10 cellular contexts compared by ENCODE assay signal in genomic region chr14:104735830-104736642, GRCh38. TPM values are rescaled to one million over a fixed set of nuclear protein-coding genes. Genes with fewer than 3 reads are reported as not detected.
DNase-seq lines count a peak whose midpoint lies in the region; ATAC-seq, FAIRE-seq and TF ChIP-seq lines count a peak whose summit lies in the region.
"Had no signal": no experiment of that assay in that cellular context is flagged by ENCODE, and none has a peak within 500 bp of the region (broad histone marks: within the 10 kb centered on the region; RNA-seq: fewer than 3 reads in every experiment).

No MANE protein-coding gene starts in this region.

- H3K36me3 ChIP-seq in K562 (ENCODE audit: control insufficient read depth, insufficient read depth, low read length) (no peaks in the 10 kb centered on the region), heart right ventricle (peaks cover 0 to 37% (median 6%) of the 10 kb centered on the region in 9 donors)

- no peak for FAIRE-seq in K562 (lab: Jason Lieb, UNC)

- no TSS peak for BruUV-seq in K562 (replicated peaks; lab: Mats Ljungman, UMichigan)

- 77% methylated on average over 13 of the region's 26 CpGs for WGBS in K562 (ENCODE audit: insufficient coverage, low coverage, missing lambda C conversion rate)
- WGBS in heart right ventricle, 2 donors: 25 to 30% methylated on average over 26 of the region's 26 CpGs

- POLR2A ChIA-PET in K562 (lab: Yijun Ruan, JAX): interaction anchor here (0.5 to 1.1 kb wide), 3 partner anchors 14 to 285 kb away, joined by 3 to 4 read pairs (median 4); partner anchors contain the start of gene CDCA4

- in situ Hi-C loops in K562 (cut with MboI): no loop called here

- no peak for TF ChIP-seq CTCF in K562 (IDR thresholded peaks at IDR 0.05 in 2 of 3, conservative IDR thresholded peaks at IDR 0.05 in 1 of 3; ENCODE audit: insufficient read depth in 2 of 3, low read depth in 1 of 3, low read length in 3 of 3)
- no peak for TF ChIP-seq CTCF in heart right ventricle (IDR thresholded peaks at IDR 0.05)

- H3K9me1 ChIP-seq in K562 (ENCODE audit: control insufficient read depth, insufficient read depth, low read length): no peaks in the 10 kb centered on the region

- H3K4me1 ChIP-seq in K562 (replicated peaks in 1 of 2; ENCODE audit: control insufficient read depth in 2 of 2, insufficient read depth in 2 of 2, low read length in 2 of 2) (peaks cover 0 to 53% of the 10 kb centered on the region in 2 experiments; a peak in 3 of 5 replicates), heart right ventricle (peaks cover 47 to 73% (median 63%) of the 10 kb centered on the region in 9 donors)

- H3K4me3 Mint-ChIP-seq in activated T-cell treated with anti-CD3 and anti-CD28 coated beads, Interleukin-2, amount 50 U/mL, for 4 hours: no peak overlapping the region

- TF ChIP-seq POLR2A in K562 (conservative IDR thresholded peaks at IDR 0.05): no peak

- peak overlapping the region in 1 of 2 experiments; percentile 10; a peak in 1 of 4 replicates for H3K9ac ChIP-seq in K562 (ENCODE audit: insufficient read depth in 1 of 2, low read depth in 2 of 2, low read length in 2 of 2)

- CTCF ChIA-PET in K562 (lab: Yijun Ruan, JAX; ENCODE audit: low intra/inter-chr PET ratio): no interaction called here

- H3K27me3 ChIP-seq in K562 (ENCODE audit: control insufficient read depth in 2 of 2, insufficient read depth in 2 of 2, low read length in 2 of 2) (no peaks in the 10 kb centered on the region), heart right ventricle (no peaks in the 10 kb centered on the region)

- peak; percentile 87 for DNase-seq in EH (ENCODE audit: low read depth)
- no peak for DNase-seq in K562 (ENCODE audit: extremely low read depth in 1 of 4, low spot score in 3 of 4)
- DNase-seq in heart right ventricle: peak; percentile 84 to 88
- DNase-seq in pulmonary artery endothelial cell (ENCODE audit: low read depth, low spot score): peak; percentile 44
- DNase-seq in DMS 273 treated with DMSO at 0.1 percent for 48 hours (lab: John Stamatoyannopoulos, UW): no peak
- no peak for DNase-seq in SW480 (ENCODE audit: low spot score)
- no peak for DNase-seq in activated T-cell treated with anti-CD3 and anti-CD28 coated beads, Interleukin-2, amount 50 U/mL, for 4 hours
- DNase-seq: activated CD4-positive, alpha-beta T cell treated with anti-CD3 and anti-CD28 coated beads, Interleukin-2, amount 50 U/mL, for 1 hour; NCI-H2029 treated with DMSO at 0.1 percent for 48 hours had no signal

- no peaks in the 10 kb centered on the region for H3K79me2 ChIP-seq in K562 (ENCODE audit: control insufficient read depth, insufficient read depth, low read length)

- no peaks in the 10 kb centered on the region; the same call in 1 of the 2 replicates for H4K20me1 ChIP-seq in K562 (replicated peaks; ENCODE audit: control insufficient read depth, insufficient read depth, low read length)

- H3K9me3 Mint-ChIP-seq in activated T-cell treated with anti-CD3 and anti-CD28 coated beads, Interleukin-2, amount 50 U/mL, for 4 hours: no peaks in the 10 kb centered on the region

- ATAC-seq in K562: no peak
- peak; percentile 73 to 83 (median 80) for ATAC-seq in heart right ventricle
- ATAC-seq in activated T-cell treated with anti-CD3 and anti-CD28 coated beads, Interleukin-2, amount 50 U/mL, for 4 hours: no peak
- no peak for ATAC-seq in HG03432 (IDR thresholded peaks at IDR 0.05; ENCODE audit: unreplicated experiment)

- no peak overlapping the region for H3K4me3 ChIP-seq in K562
- no peak overlapping the region for H3K4me3 ChIP-seq in heart right ventricle

- no peak for TF ChIP-seq EP300 in K562 (IDR thresholded peaks at IDR 0.05; ENCODE audit: low read length)

- H3K36me3 Mint-ChIP-seq in activated T-cell treated with anti-CD3 and anti-CD28 coated beads, Interleukin-2, amount 50 U/mL, for 4 hours (ENCODE audit: insufficient read depth): no peaks in the 10 kb centered on the region

- peaks cover 1% of the 10 kb centered on the region for H3K4me1 Mint-ChIP-seq in activated T-cell treated with anti-CD3 and anti-CD28 coated beads, Interleukin-2, amount 50 U/mL, for 4 hours (ENCODE audit: low read depth)

- no peak overlapping the region for H3K4me2 ChIP-seq in K562 (ENCODE audit: insufficient read depth, low read length)

- TF ChIP-seq RAD21 in K562 (CRISPR knock-in tag; conservative IDR thresholded peaks at IDR 0.05 in 1 of 2, IDR thresholded peaks at IDR 0.05 in 1 of 2): no peak

- intact Hi-C loops in K562 (cut with micrococcal nuclease): no loop called here
- intact Hi-C loops in heart right ventricle (cut with DNase I): no loop called here

- H2AFZ ChIP-seq in K562 (ENCODE audit: low read depth, low read length): peak overlapping the region; percentile 6; the same call in 1 of the 2 replicates

- H3K27me3 Mint-ChIP-seq in activated T-cell treated with anti-CD3 and anti-CD28 coated beads, Interleukin-2, amount 50 U/mL, for 4 hours (ENCODE audit: low read depth): peaks cover 1% of the 10 kb centered on the region

- H3K27ac ChIP-seq in K562 (ENCODE audit: extremely low read depth, low read depth, low read length) (no peak overlapping the region), heart right ventricle (peak overlapping the region; percentile 79 to 98 (median 88))

- no peaks in the 10 kb centered on the region for H3K9me3 ChIP-seq in K562 (replicated peaks; ENCODE audit: control insufficient read depth, insufficient read depth, low read depth, low read length)
- no peaks in the 10 kb centered on the region for H3K9me3 ChIP-seq in heart right ventricle

RNA-seq across cellular contexts. Expression of gene ADSS1, which starts 12.0 kb away (rescaled TPM):
- 17.1 and 35.0 TPM in 2 replicates for total RNA-seq in K562 (2011; cell fraction: chromatin; rRNA removed; ENCODE audit: low replicate concordance)
- 12.5 and 17.5 TPM in 2 replicates for total RNA-seq in K562 (2011; cell fraction: nucleolus; rRNA removed)
- total RNA-seq in K562 (2011; cell fraction: nucleoplasm; rRNA removed): 16.8 and 20.0 TPM in 2 replicates
- 4.4 and 5.9 TPM in 2 replicates for total RNA-seq in K562 (2014; rRNA removed)
- 2.0 and 2.2 TPM in 2 replicates for total RNA-seq in K562 (2014; rRNA removed; fragmentation: Illumina TruSeq; extraction: Trizol)
- total RNA-seq in K562 (2015; rRNA removed; fragmentation: Illumina TruSeq; extraction: Trizol): 3.5 and 3.6 TPM in 2 replicates
- total RNA-seq in K562 (2021): 4.2 and 4.9 TPM in 2 replicates
- polyA plus RNA-seq in K562 (2011; rRNA removed): 4.2 and 5.2 TPM in 2 replicates
- 2.7 and 4.0 TPM in 2 replicates for polyA plus RNA-seq in K562 (2011; cell fraction: cytosol; rRNA removed)
- polyA plus RNA-seq in K562 (2011; cell fraction: nucleus; rRNA removed): 39.1 and 54.9 TPM in 2 replicates
- polyA plus RNA-seq in K562 (2012): 6.0 and 16.4 TPM in 2 replicates
- polyA plus RNA-seq in K562 (2014; fragmentation: Illumina TruSeq; extraction: Trizol): 3.9 and 4.3 TPM in 2 replicates
- polyA plus RNA-seq in K562 (2014; fragmentation: Nextera tagmentation; extraction: Ambion mirVana): under 1 TPM; 0.53 to 0.74 TPM
- polyA plus RNA-seq in K562 (2014; rRNA removed): 3.6 and 5.3 TPM in 2 replicates
- 2.6 and 2.7 TPM in 2 replicates for polyA minus RNA-seq in K562 (2011; rRNA and poly(A)+ RNA removed)
- polyA minus RNA-seq in K562 (2011; cell fraction: cytosol; rRNA and poly(A)+ RNA removed): 1.3 and 1.6 TPM in 2 replicates
- 6.4 and 9.8 TPM in 2 replicates for polyA minus RNA-seq in K562 (2011; cell fraction: nucleus; rRNA and poly(A)+ RNA removed)
- total RNA-seq in heart right ventricle: 100 to 1,000 TPM; 159 to 295 (median 195) TPM
- polyA plus RNA-seq in heart right ventricle: 100 to 1,000 TPM in 1 of 2 donors, 10 to 100 TPM in 1; 74.6 to 220 TPM
- 1.2 and 2.8 TPM in 2 replicates for total RNA-seq in pulmonary artery endothelial cell
- 1 to 10 TPM in 1 of 3 donors, under 1 TPM in 2; 0.66 to 1.2 (median 0.69) TPM for total RNA-seq in activated T-cell treated with anti-CD3 and anti-CD28 coated beads, Interleukin-2, amount 50 U/mL, for 4 hours

RNA-seq across cellular contexts. Expression of gene SIVA1, which starts 16.9 kb away (rescaled TPM):
- 12.2 and 40.0 TPM in 2 replicates for total RNA-seq in K562 (2011; cell fraction: chromatin; rRNA removed; ENCODE audit: low replicate concordance)
- total RNA-seq in K562 (2011; cell fraction: nucleolus; rRNA removed): 43.4 and 62.2 TPM in 2 replicates
- 31.2 and 34.7 TPM in 2 replicates for total RNA-seq in K562 (2011; cell fraction: nucleoplasm; rRNA removed)
- total RNA-seq in K562 (2014; rRNA removed): 186 and 216 TPM in 2 replicates
- total RNA-seq in K562 (2014; rRNA removed; fragmentation: Illumina TruSeq; extraction: Trizol): 4.8 and 6.1 TPM in 2 replicates
- 55.9 and 57.8 TPM in 2 replicates for total RNA-seq in K562 (2015; rRNA removed; fragmentation: Illumina TruSeq; extraction: Trizol)
- 111 and 113 TPM in 2 replicates for total RNA-seq in K562 (2021)
- 54.2 and 66.2 TPM in 2 replicates for polyA plus RNA-seq in K562 (2011; rRNA removed)
- polyA plus RNA-seq in K562 (2011; cell fraction: cytosol; rRNA removed): 115 and 354 TPM in 2 replicates
- polyA plus RNA-seq in K562 (2011; cell fraction: nucleus; rRNA removed): 75.6 and 121 TPM in 2 replicates
- 69.5 and 80.9 TPM in 2 replicates for polyA plus RNA-seq in K562 (2012)
- 7.8 and 43.9 TPM in 2 replicates for polyA plus RNA-seq in K562 (2014; fragmentation: Illumina TruSeq; extraction: Trizol)
- 10 to 100 TPM in 1 of 2 experiments, 1 to 10 TPM in 1; 4.2 to 20.6 TPM for polyA plus RNA-seq in K562 (2014; fragmentation: Nextera tagmentation; extraction: Ambion mirVana)
- 138 and 148 TPM in 2 replicates for polyA plus RNA-seq in K562 (2014; rRNA removed)
- 6.6 and 10.6 TPM in 2 replicates for polyA minus RNA-seq in K562 (2011; rRNA and poly(A)+ RNA removed)
- 31.0 and 34.2 TPM in 2 replicates for polyA minus RNA-seq in K562 (2011; cell fraction: cytosol; rRNA and poly(A)+ RNA removed)
- 16.2 and 20.1 TPM in 2 replicates for polyA minus RNA-seq in K562 (2011; cell fraction: nucleus; rRNA and poly(A)+ RNA removed)
- 10 to 100 TPM; 43.3 to 69.6 (median 50.8) TPM for total RNA-seq in heart right ventricle
- 100 to 1,000 TPM in 1 of 2 donors, 10 to 100 TPM in 1; 78.6 to 203 TPM for polyA plus RNA-seq in heart right ventricle
- total RNA-seq in pulmonary artery endothelial cell: 87.3 and 95.4 TPM in 2 replicates
- 100 to 1,000 TPM; 135 to 157 (median 149) TPM for total RNA-seq in activated T-cell treated with anti-CD3 and anti-CD28 coated beads, Interleukin-2, amount 50 U/mL, for 4 hours

RNA-seq across cellular contexts. Expression of gene INF2, which starts 46.6 kb away (rescaled TPM):
- total RNA-seq in K562 (2011; cell fraction: chromatin; rRNA removed; ENCODE audit: low replicate concordance): 30.6 and 91.0 TPM in 2 replicates
- 44.5 and 47.5 TPM in 2 replicates for total RNA-seq in K562 (2011; cell fraction: nucleolus; rRNA removed)
- 33.6 and 37.9 TPM in 2 replicates for total RNA-seq in K562 (2011; cell fraction: nucleoplasm; rRNA removed)
- 24.9 and 28.8 TPM in 2 replicates for total RNA-seq in K562 (2014; rRNA removed)
- total RNA-seq in K562 (2014; rRNA removed; fragmentation: Illumina TruSeq; extraction: Trizol): 2.8 and 4.4 TPM in 2 replicates
- total RNA-seq in K562 (2015; rRNA removed; fragmentation: Illumina TruSeq; extraction: Trizol): 7.8 and 8.7 TPM in 2 replicates
- total RNA-seq in K562 (2021): 30.7 and 31.3 TPM in 2 replicates
- 8.3 and 13.8 TPM in 2 replicates for polyA plus RNA-seq in K562 (2011; rRNA removed)
- 13.6 and 29.1 TPM in 2 replicates for polyA plus RNA-seq in K562 (2011; cell fraction: cytosol; rRNA removed)
- polyA plus RNA-seq in K562 (2011; cell fraction: nucleus; rRNA removed): 35.1 and 63.6 TPM in 2 replicates
- 15.0 and 19.9 TPM in 2 replicates for polyA plus RNA-seq in K562 (2012)
- 7.2 and 12.4 TPM in 2 replicates for polyA plus RNA-seq in K562 (2014; fragmentation: Illumina TruSeq; extraction: Trizol)
- polyA plus RNA-seq in K562 (2014; fragmentation: Nextera tagmentation; extraction: Ambion mirVana): 1 to 10 TPM in 1 of 2 experiments, under 1 TPM in 1; 0.56 to 1.4 TPM
- 26.2 and 28.2 TPM in 2 replicates for polyA plus RNA-seq in K562 (2014; rRNA removed)
- polyA minus RNA-seq in K562 (2011; rRNA and poly(A)+ RNA removed): 3.5 and 6.1 TPM in 2 replicates
- polyA minus RNA-seq in K562 (2011; cell fraction: cytosol; rRNA and poly(A)+ RNA removed): 8.0 and 13.7 TPM in 2 replicates
- 9.4 and 12.0 TPM in 2 replicates for polyA minus RNA-seq in K562 (2011; cell fraction: nucleus; rRNA and poly(A)+ RNA removed)
- 10 to 100 TPM; 22.5 to 40.1 (median 27.7) TPM for total RNA-seq in heart right ventricle
- 10 to 100 TPM; 27.0 to 73.8 TPM for polyA plus RNA-seq in heart right ventricle
- 48.9 and 67.8 TPM in 2 replicates for total RNA-seq in pulmonary artery endothelial cell
- total RNA-seq in activated T-cell treated with anti-CD3 and anti-CD28 coated beads, Interleukin-2, amount 50 U/mL, for 4 hours: 10 to 100 TPM; 51.8 to 54.9 (median 54.5) TPM

RNA-seq across cellular contexts. Expression of gene AKT1, which starts 59.5 kb away (rescaled TPM):
- total RNA-seq in K562 (2011; cell fraction: chromatin; rRNA removed; ENCODE audit: low replicate concordance): 90.8 and 209 TPM in 2 replicates
- 135 and 136 TPM in 2 replicates for total RNA-seq in K562 (2011; cell fraction: nucleolus; rRNA removed)
- 81.8 and 88.4 TPM in 2 replicates for total RNA-seq in K562 (2011; cell fraction: nucleoplasm; rRNA removed)
- 80.1 and 91.2 TPM in 2 replicates for total RNA-seq in K562 (2014; rRNA removed)
- 25.9 and 37.5 TPM in 2 replicates for total RNA-seq in K562 (2014; rRNA removed; fragmentation: Illumina TruSeq; extraction: Trizol)
- total RNA-seq in K562 (2015; rRNA removed; fragmentation: Illumina TruSeq; extraction: Trizol): 74.5 and 75.1 TPM in 2 replicates
- total RNA-seq in K562 (2021): 117 and 132 TPM in 2 replicates
- polyA plus RNA-seq in K562 (2011; rRNA removed): 71.8 and 79.3 TPM in 2 replicates
- polyA plus RNA-seq in K562 (2011; cell fraction: cytosol; rRNA removed): 96.5 and 143 TPM in 2 replicates
- 217 and 312 TPM in 2 replicates for polyA plus RNA-seq in K562 (2011; cell fraction: nucleus; rRNA removed)
- polyA plus RNA-seq in K562 (2012): 86.9 and 120 TPM in 2 replicates
- polyA plus RNA-seq in K562 (2014; fragmentation: Illumina TruSeq; extraction: Trizol): 82.0 and 89.7 TPM in 2 replicates
- polyA plus RNA-seq in K562 (2014; fragmentation: Nextera tagmentation; extraction: Ambion mirVana): 1 to 10 TPM in 1 of 2 experiments, under 1 TPM in 1; 0.49 to 1.3 TPM
- polyA plus RNA-seq in K562 (2014; rRNA removed): 106 TPM in 2 replicates
- polyA minus RNA-seq in K562 (2011; rRNA and poly(A)+ RNA removed): 41.9 and 67.3 TPM in 2 replicates
- 64.3 and 80.4 TPM in 2 replicates for polyA minus RNA-seq in K562 (2011; cell fraction: cytosol; rRNA and poly(A)+ RNA removed)
- polyA minus RNA-seq in K562 (2011; cell fraction: nucleus; rRNA and poly(A)+ RNA removed): 29.8 and 38.1 TPM in 2 replicates
- total RNA-seq in heart right ventricle: 100 to 1,000 TPM in 9 of 10 donors, 10 to 100 TPM in 1; 98.1 to 152 (median 141) TPM
- 100 to 1,000 TPM in 1 of 2 donors, 10 to 100 TPM in 1; 95.7 to 112 TPM for polyA plus RNA-seq in heart right ventricle
- 224 and 229 TPM in 2 replicates for total RNA-seq in pulmonary artery endothelial cell
- total RNA-seq in activated T-cell treated with anti-CD3 and anti-CD28 coated beads, Interleukin-2, amount 50 U/mL, for 4 hours: 100 to 1,000 TPM; 107 to 124 (median 116) TPM

Comparison
In these comparisons a context has a peak if more than half of its experiments do, and no peak if none do; other contexts are left out.
1. DNase-seq: peak in EH (single experiment), heart right ventricle (2 of 2) and pulmonary artery endothelial cell (single experiment); none in K562 (0 of 4), DMS 273 treated with DMSO at 0.1 percent for 48 hours (single experiment), SW480 (single experiment) and activated T-cell treated with anti-CD3 and anti-CD28 coated beads, Interleukin-2, amount 50 U/mL, for 4 hours (single experiment).
2. ATAC-seq: peak in heart right ventricle (8 of 8); none in K562 (single experiment), activated T-cell treated with anti-CD3 and anti-CD28 coated beads, Interleukin-2, amount 50 U/mL, for 4 hours (0 of 2) and HG03432 (single experiment).
3. RNA of gene ADSS1, which starts 12.0 kb away (total RNA-seq): 159 to 295 TPM in heart right ventricle; 2.0 to 35.0 TPM in K562, 1.2 to 2.8 TPM in pulmonary artery endothelial cell and 0.66 to 1.2 TPM in activated T-cell treated with anti-CD3 and anti-CD28 coated beads, Interleukin-2, amount 50 U/mL, for 4 hours; every median in the first group is over 4 times any median in the second.